In the genomic region with DNA sequence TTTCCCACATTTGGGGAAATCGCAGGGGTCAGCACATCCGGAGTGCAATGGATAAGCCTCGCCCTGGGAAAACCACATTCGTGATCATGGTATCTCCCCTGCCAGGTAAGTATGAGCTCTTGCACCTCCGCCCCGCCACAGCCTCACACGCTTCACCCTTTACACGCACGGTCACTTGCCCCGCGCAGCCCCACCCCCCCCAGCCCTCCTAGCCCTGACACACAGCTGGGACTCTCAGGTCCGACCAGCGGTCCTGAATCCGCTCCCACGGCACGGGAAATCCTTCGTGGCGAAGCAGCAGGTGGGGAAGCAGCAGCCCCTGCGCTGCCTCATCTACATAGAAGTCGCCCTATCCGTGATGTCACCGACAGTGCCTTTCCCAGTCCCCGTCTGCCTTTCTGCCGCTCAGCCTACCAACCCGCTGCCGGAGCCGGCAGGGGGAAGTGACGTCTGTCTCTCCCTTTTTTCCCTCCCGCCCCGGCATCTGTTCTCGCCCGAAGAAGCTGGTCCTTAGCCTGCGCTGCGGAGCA, we compare ENCODE assay signal across 8 cellular contexts. TPM values are rescaled to one million over a fixed set of nuclear protein-coding genes. Genes with fewer than 3 reads are reported as not detected.
DNase-seq lines count a peak whose midpoint lies in the region; ATAC-seq and TF ChIP-seq lines count a peak whose summit lies in the region.
"Not testable (repeated sequence)": the region's sequence is repeated elsewhere in the genome, so short reads cannot be mapped to it uniquely, and the experiment has no call there.

No MANE protein-coding gene starts in this region.

- not testable (repeated sequence) for TF ChIP-seq CTCF in A673 (conservative IDR thresholded peaks at IDR 0.05; ENCODE audit: low read depth, low read length); colonic mucosa (IDR thresholded peaks at IDR 0.05); kidney epithelial cell (IDR thresholded peaks at IDR 0.05; ENCODE audit: insufficient read depth, low read length, poor library complexity, severe bottlenecking)

- H3K36me3 Mint-ChIP-seq in activated CD8-positive, alpha-beta T cell treated with anti-CD3 and anti-CD28 coated beads, Interleukin-2, amount 10 ng/mL, durations not matched to agents 7 days and 5 days (ENCODE audit: low read depth): not testable (repeated sequence)

- CTCF ChIA-PET in A673 (lab: Charles Lee); activated CD8-positive, alpha-beta T cell treated with anti-CD3 and anti-CD28 coated beads, Interleukin-2, amount 10 ng/mL, durations not matched to agents 7 days and 5 days (lab: Charles Lee): not testable (repeated sequence)

- peak; percentile 56 for DNase-seq in A673 (ENCODE audit: low spot score)
- peak; percentile 40 to 43 for DNase-seq in NOMO-1 (lab: John Stamatoyannopoulos, UW; ENCODE audit: unreplicated experiment in 2 of 2)
- peak; percentile 83 for DNase-seq in activated CD8-positive, alpha-beta T cell treated with anti-CD3 and anti-CD28 coated beads, Interleukin-2, amount 10 ng/mL, durations not matched to agents 7 days and 5 days
- peak; percentile 23 for DNase-seq in colonic mucosa
- DNase-seq in kidney epithelial cell (ENCODE audit: low read depth): not testable (repeated sequence)
- DNase-seq in stimulated activated CD4-positive, alpha-beta T cell treated with anti-CD3 and anti-CD28 coated beads, Interleukin-12 subunit alpha, Interleukin-12 subunit beta, amount 100 ng/mL, for 48 hours (ENCODE audit: low read depth in 2 of 3, low spot score in 1 of 3): peak; percentile 40 to 53 (median 52)

- not testable (repeated sequence) for H3K27me3 Mint-ChIP-seq in activated CD8-positive, alpha-beta T cell treated with anti-CD3 and anti-CD28 coated beads, Interleukin-2, amount 10 ng/mL, durations not matched to agents 7 days and 5 days (ENCODE audit: low read depth)

- in situ Hi-C loops in GM18951 (cut with MboI; ENCODE audit: low sequenced_read_pairs, unreplicated experiment): not testable (repeated sequence)

- peak; percentile 63 for TF ChIP-seq POLR2A in GM18951 (IDR thresholded peaks at IDR 0.05; ENCODE audit: extremely low read depth, insufficient read depth, insufficient read length)

- BruUV-seq in A673 (replicated peaks; lab: Mats Ljungman, UMichigan): not testable (repeated sequence)

- peak overlapping the region; percentile 71 for H3K4me3 Mint-ChIP-seq in activated CD8-positive, alpha-beta T cell treated with anti-CD3 and anti-CD28 coated beads, Interleukin-2, amount 10 ng/mL, durations not matched to agents 7 days and 5 days

- H3K27ac ChIP-seq in A673 (ENCODE audit: low read depth, low read length, poor library complexity, severe bottlenecking): peak overlapping the region; percentile 98
- not testable (repeated sequence) for H3K27ac ChIP-seq in colonic mucosa

- H3K9ac ChIP-seq in colonic mucosa (ENCODE audit: low read depth in 2 of 2, low read length in 2 of 2): not testable (repeated sequence)

- not testable (repeated sequence) for H3K4me3 ChIP-seq in A673 (ENCODE audit: low read depth, low read length, poor library complexity, severe bottlenecking); colonic mucosa
- peak overlapping the region; percentile 9 for H3K4me3 ChIP-seq in kidney epithelial cell (ENCODE audit: low read depth, low read length)

- not testable (repeated sequence) for H3K9me3 Mint-ChIP-seq in activated CD8-positive, alpha-beta T cell treated with anti-CD3 and anti-CD28 coated beads, Interleukin-2, amount 10 ng/mL, durations not matched to agents 7 days and 5 days (ENCODE audit: insufficient read depth)

- ATAC-seq in HG03108 (IDR thresholded peaks at IDR 0.05; ENCODE audit: unreplicated experiment): peak; percentile 67
- peak; percentile 63 for ATAC-seq in activated CD8-positive, alpha-beta T cell treated with anti-CD3 and anti-CD28 coated beads, Interleukin-2, amount 10 ng/mL, durations not matched to agents 7 days and 5 days

- H3K4me1 ChIP-seq in A673 (ENCODE audit: insufficient read depth, low read length, poor library complexity, severe bottlenecking); colonic mucosa: not testable (repeated sequence)

- not testable (repeated sequence) for H3K27me3 ChIP-seq in A673 (replicated peaks; ENCODE audit: insufficient read depth, low read depth, low read length, poor library complexity); colonic mucosa; kidney epithelial cell (ENCODE audit: control insufficient read depth, insufficient read depth, low read length)

- not testable (repeated sequence) for H3K9me3 ChIP-seq in A673 (ENCODE audit: low read depth, low read length, poor library complexity, severe bottlenecking); colonic mucosa

- POLR2A ChIA-PET in A673 (lab: Charles Lee; ENCODE audit: low non-redundant PET): interaction anchor here (0.6 to 1.4 kb wide), 3 partner anchors 10 to 831 kb away, joined by 3 to 4 read pairs (median 4); no protein-coding TSS in a partner anchor
- POLR2A ChIA-PET in activated CD8-positive, alpha-beta T cell treated with anti-CD3 and anti-CD28 coated beads, Interleukin-2, amount 10 ng/mL, durations not matched to agents 7 days and 5 days (lab: Charles Lee): interaction anchor here (1.0 to 1.1 kb wide), 2 partner anchors 9 to 15 kb away, joined by 5 to 9 read pairs; no protein-coding TSS in a partner anchor

- intact Hi-C loops in A673 (cut with micrococcal nuclease; ENCODE audit: unreplicated experiment); colonic mucosa (cut with DNase I): not testable (repeated sequence)

- peak overlapping the region; percentile 100 for H3K27ac Mint-ChIP-seq in activated CD8-positive, alpha-beta T cell treated with anti-CD3 and anti-CD28 coated beads, Interleukin-2, amount 10 ng/mL, durations not matched to agents 7 days and 5 days

- not testable (repeated sequence) for H3K36me3 ChIP-seq in A673 (ENCODE audit: insufficient read depth, low read length, poor library complexity, severe bottlenecking); colonic mucosa; kidney epithelial cell (ENCODE audit: control insufficient read depth, insufficient read depth, low read length)

- H3K4me1 Mint-ChIP-seq in activated CD8-positive, alpha-beta T cell treated with anti-CD3 and anti-CD28 coated beads, Interleukin-2, amount 10 ng/mL, durations not matched to agents 7 days and 5 days (ENCODE audit: low read depth): not testable (repeated sequence)

RNA-seq across cellular contexts. Expression of gene PPIAL4F, which starts 31.9 kb away (rescaled TPM):
- total RNA-seq in A673 (2021) (not detected in 2 replicates), colonic mucosa (not detected), kidney epithelial cell (not detected in 2 replicates)
- not detected for total RNA-seq in activated CD8-positive, alpha-beta T cell treated with anti-CD3 and anti-CD28 coated beads, Interleukin-2, amount 10 ng/mL, durations not matched to agents 7 days and 5 days
